10 cellular contexts compared by ENCODE assay signal in genomic region chr18:79459946-79460345, GRCh38.
A peak's percentile ranks its signal among the peaks of the same experiment; 100 is the strongest.
DNase-seq lines count a peak whose midpoint lies in the region; ATAC-seq and TF ChIP-seq lines count a peak whose summit lies in the region.
"Had no signal": no experiment of that assay in that cellular context is flagged by ENCODE, and none has a peak within 500 bp of the region (broad histone marks: within the 10 kb centered on the region; RNA-seq: fewer than 3 reads in every experiment).

No MANE protein-coding gene starts in this region.

- intact Hi-C loops in left ventricle myocardium inferior (cut with micrococcal nuclease), result loop anchor here (5.0 kb wide), 1 partner anchor 63 kb away; the partner anchor contains the start of gene NFATC1
- intact Hi-C loops in Right ventricle myocardium superior (cut with DNase I), result loop anchor here (10.0 kb wide), 1 partner anchor 55 kb away; no protein-coding TSS in a partner anchor
- intact Hi-C loops in breast epithelium (cut with DNase I; ENCODE audit: low total_unique reads), result loop anchor here (5.0 kb wide), 1 partner anchor 62 kb away; no protein-coding TSS in a partner anchor

- TF ChIP-seq EP300 in tibial nerve (IDR thresholded peaks at IDR 0.05), result no peak

- WGBS in tibial nerve, 2 donors, result 49 to 54% methylated on average over 7 of the region's 7 CpGs

- H3K9me3 ChIP-seq in left ventricle myocardium inferior (replicated peaks) (no peaks in the 10 kb centered on the region), tibial nerve (no peaks in the 10 kb centered on the region), breast epithelium (no peaks in the 10 kb centered on the region)

- no peak for TF ChIP-seq POLR2A in tibial nerve (IDR thresholded peaks at IDR 0.05)
- TF ChIP-seq POLR2A in breast epithelium (IDR thresholded peaks at IDR 0.05), result no peak

- H3K36me3 ChIP-seq in left ventricle myocardium inferior (peaks cover 22% of the 10 kb centered on the region), tibial nerve (peaks cover 0 to 61% (median 0%) of the 10 kb centered on the region in 3 donors), breast epithelium (no peaks in the 10 kb centered on the region)

- H3K27ac ChIP-seq in left ventricle myocardium inferior (replicated peaks) (peak overlapping the region; percentile 89), tibial nerve (peak overlapping the region in 3 of 4 donors; percentile 11 to 83 (median 62)), breast epithelium (peak overlapping the region in 1 of 2 donors; percentile 3)
- H3K27ac ChIP-seq: C4-2B had no signal

- H3K4me1 ChIP-seq in left ventricle myocardium inferior, result peaks cover 37% of the 10 kb centered on the region
- H3K4me1 ChIP-seq in tibial nerve, result peaks cover 0 to 35% (median 33%) of the 10 kb centered on the region in 4 donors
- peaks cover 0 to 4% of the 10 kb centered on the region in 2 donors for H3K4me1 ChIP-seq in breast epithelium

- no peaks in the 10 kb centered on the region for H3K27me3 ChIP-seq in left ventricle myocardium inferior (ENCODE audit: low read depth)
- H3K27me3 ChIP-seq in tibial nerve, result no peaks in the 10 kb centered on the region
- no peaks in the 10 kb centered on the region for H3K27me3 ChIP-seq in breast epithelium

- H3K4me3 ChIP-seq in left ventricle myocardium inferior, result no peak overlapping the region
- H3K4me3 ChIP-seq in tibial nerve, result no peak overlapping the region
- no peak overlapping the region for H3K4me3 ChIP-seq in breast epithelium

- DNase-seq in left ventricle myocardium inferior (no peak), Right ventricle myocardium superior (no peak), astrocyte of the hippocampus (ENCODE audit: low read depth, low spot score) (peak; percentile 47), tibial nerve (ENCODE audit: low spot score in 2 of 2) (no peak), mucosa of gallbladder (ENCODE audit: low spot score) (no peak), breast epithelium (ENCODE audit: low spot score in 2 of 2) (no peak), DMS 273 treated with DMSO at 0.1 percent for 48 hours (lab: John Stamatoyannopoulos, UW) (no peak)
- DNase-seq: activated CD8-positive, alpha-beta memory T cell treated with anti-CD3 and anti-CD28 coated beads, Interleukin-2, amount 50 U/mL, for 48 hours had no signal

- ATAC-seq in Right ventricle myocardium superior (ENCODE audit: poor library complexity) (no peak), HG03196 (IDR thresholded peaks at IDR 0.05; ENCODE audit: unreplicated experiment) (peak; percentile 22)

- no peak for TF ChIP-seq CTCF in left ventricle myocardium inferior (IDR thresholded peaks at IDR 0.05; ENCODE audit: borderline replicate concordance)
- TF ChIP-seq CTCF in tibial nerve (IDR thresholded peaks at IDR 0.05), result no peak
- TF ChIP-seq CTCF in breast epithelium (IDR thresholded peaks at IDR 0.05), result no peak
